Comparison of ENCODE assay signal across 19 cellular contexts in the genomic region with DNA sequence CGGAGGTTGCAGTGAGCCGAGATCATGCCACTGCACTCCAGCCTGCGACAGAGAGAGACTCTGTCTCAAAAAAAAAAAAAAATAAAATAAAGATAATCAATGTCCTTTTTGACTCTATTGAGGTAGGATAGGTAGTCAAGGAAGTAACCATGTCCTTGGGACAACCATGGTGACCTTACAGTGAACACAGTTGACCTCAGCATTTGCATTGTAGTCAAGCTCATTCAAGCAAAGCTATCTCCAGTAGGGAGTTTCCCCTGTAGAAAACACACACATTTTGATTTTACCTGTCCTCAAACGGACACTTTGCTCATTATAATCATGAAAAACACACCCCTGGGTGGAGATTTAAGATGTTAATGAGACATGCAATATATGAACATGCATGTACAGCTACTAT.
DNase-seq lines count a peak whose midpoint lies in the region; ATAC-seq lines count a peak whose summit lies in the region.
"Had no signal": no experiment of that assay in that cellular context is flagged by ENCODE, and none has a peak within 500 bp of the region (broad histone marks: within the 10 kb centered on the region; RNA-seq: fewer than 3 reads in every experiment).

No MANE protein-coding gene starts in this region.

- no peaks in the 10 kb centered on the region for H3K36me3 Mint-ChIP-seq in activated T-cell treated with anti-CD3 and anti-CD28 coated beads, Interleukin-2, amount 50 U/mL, for 72 hours (ENCODE audit: insufficient read depth in 2 of 2)
- H3K36me3 Mint-ChIP-seq: T-cell had no signal

- H3K27me3 Mint-ChIP-seq in activated T-cell treated with anti-CD3 and anti-CD28 coated beads, Interleukin-2, amount 50 U/mL, for 72 hours (ENCODE audit: low read depth) = peaks cover 7% of the 10 kb centered on the region

- DNase-seq in middle frontal gyrus (ENCODE audit: extremely low spot score, low spot score) (no peak), DMS153 treated with DMSO at 0.1 percent for 48 hours (lab: John Stamatoyannopoulos, UW; ENCODE audit: unreplicated experiment) (no peak), DMS114 treated with DMSO at 0.1 percent for 48 hours (lab: John Stamatoyannopoulos, UW; ENCODE audit: unreplicated experiment) (no peak)
- no peak for DNase-seq in activated T-cell treated with anti-CD3 and anti-CD28 coated beads, Interleukin-2, amount 50 U/mL, for 72 hours
- DNase-seq: activated CD4-positive, alpha-beta T cell treated with anti-CD3 and anti-CD28 coated beads for 1 hour; activated T-cell treated with anti-CD3 and anti-CD28 coated beads, Interleukin-2, amount 50 U/mL, for 48 hours; anterior cingulate cortex; cortex of kidney; DMS53; esophagus squamous epithelium; lower lobe of right lung; NCI-H345; sigmoid colon; T-cell had no signal

- ATAC-seq in GM18517 (IDR thresholded peaks at IDR 0.05; ENCODE audit: unreplicated experiment) (peak; percentile 81), GM21360 (IDR thresholded peaks at IDR 0.05; ENCODE audit: unreplicated experiment) (peak; percentile 87), HG02870 (IDR thresholded peaks at IDR 0.05; ENCODE audit: unreplicated experiment) (peak; percentile 55), HG03457 (IDR thresholded peaks at IDR 0.05; ENCODE audit: unreplicated experiment) (peak; percentile 82)
- no peak for ATAC-seq in activated T-cell treated with anti-CD3 and anti-CD28 coated beads, Interleukin-2, amount 50 U/mL, for 72 hours (replicated peaks in 1 of 2)
- ATAC-seq: lower lobe of right lung, T-cell had no signal

- H3K4me3 Mint-ChIP-seq in activated T-cell treated with anti-CD3 and anti-CD28 coated beads, Interleukin-2, amount 50 U/mL, for 72 hours = no peak overlapping the region
- H3K4me3 Mint-ChIP-seq: neural crest cell, T-cell had no signal

- no peak overlapping the region for H3K27ac Mint-ChIP-seq in activated T-cell treated with anti-CD3 and anti-CD28 coated beads, Interleukin-2, amount 50 U/mL, for 72 hours
- H3K27ac Mint-ChIP-seq: T-cell had no signal

- H3K4me1 Mint-ChIP-seq in activated T-cell treated with anti-CD3 and anti-CD28 coated beads, Interleukin-2, amount 50 U/mL, for 72 hours (ENCODE audit: low read depth) = no peaks in the 10 kb centered on the region
- H3K4me1 Mint-ChIP-seq: neural crest cell, T-cell had no signal

- no peaks in the 10 kb centered on the region for H3K9me3 Mint-ChIP-seq in activated T-cell treated with anti-CD3 and anti-CD28 coated beads, Interleukin-2, amount 50 U/mL, for 72 hours
- H3K9me3 Mint-ChIP-seq: T-cell had no signal

Comparison
In these comparisons a context has a peak if more than half of its experiments do, and no peak if none do; other contexts are left out.
1. ATAC-seq: peak in GM18517 (single experiment), GM21360 (single experiment), HG02870 (single experiment) and HG03457 (single experiment); none in activated T-cell treated with anti-CD3 and anti-CD28 coated beads, Interleukin-2, amount 50 U/mL, for 72 hours (0 of 2).